14 cellular contexts compared by ENCODE assay signal in genomic region chr15:39230205-39230916, GRCh38.
DNase-seq lines count a peak whose midpoint lies in the region; ATAC-seq and TF ChIP-seq lines count a peak whose summit lies in the region.
"Had no signal": no experiment of that assay in that cellular context is flagged by ENCODE, and none has a peak within 500 bp of the region (broad histone marks: within the 10 kb centered on the region; RNA-seq: fewer than 3 reads in every experiment).

No MANE protein-coding gene starts in this region.

- ATAC-seq in psoas muscle (no peak), T-cell (replicated peaks in 1 of 4) (no peak)
- no peak for ATAC-seq in natural killer cell treated with Interleukin-12 subunit alpha and Interleukin-12 subunit beta and Interleukin-15 and Interleukin-18, amount 100 ng/mL, for 72 hours
- ATAC-seq: mucosa of descending colon had no signal

- H3K36me3 Mint-ChIP-seq in mesothelial cell of epicardium (no peaks in the 10 kb centered on the region), T-cell (no peaks in the 10 kb centered on the region)
- H3K36me3 Mint-ChIP-seq in natural killer cell treated with Interleukin-12 subunit alpha and Interleukin-12 subunit beta and Interleukin-15 and Interleukin-18, amount 100 ng/mL, for 72 hours = no peaks in the 10 kb centered on the region

- WGBS in psoas muscle, 3 donors = 26 to 35% (median 31%) methylated on average over 8 of the region's 8 CpGs

- no peak overlapping the region for H3K4me3 Mint-ChIP-seq in mesothelial cell of epicardium
- no peak overlapping the region for H3K4me3 Mint-ChIP-seq in T-cell
- no peak overlapping the region for H3K4me3 Mint-ChIP-seq in natural killer cell treated with Interleukin-12 subunit alpha and Interleukin-12 subunit beta and Interleukin-15 and Interleukin-18, amount 100 ng/mL, for 72 hours
- H3K4me3 Mint-ChIP-seq: B cell had no signal

- no peak overlapping the region for H3K27ac ChIP-seq in psoas muscle
- H3K27ac ChIP-seq: vagina had no signal

- POLR2A ChIA-PET in T-cell (lab: Charles Lee) = no interaction called here

- no peaks in the 10 kb centered on the region for H3K9me3 ChIP-seq in psoas muscle
- H3K9me3 ChIP-seq: mucosa of descending colon, vagina had no signal

- H3K36me3 ChIP-seq in psoas muscle (ENCODE audit: insufficient read depth in 1 of 2, low read depth in 1 of 2) = no peaks in the 10 kb centered on the region
- H3K36me3 ChIP-seq: vagina had no signal

- CTCF ChIA-PET in T-cell (lab: Charles Lee) = no interaction called here

- H3K4me1 Mint-ChIP-seq in mesothelial cell of epicardium = peaks cover 20% of the 10 kb centered on the region
- H3K4me1 Mint-ChIP-seq in T-cell = no peaks in the 10 kb centered on the region
- no peaks in the 10 kb centered on the region for H3K4me1 Mint-ChIP-seq in natural killer cell treated with Interleukin-12 subunit alpha and Interleukin-12 subunit beta and Interleukin-15 and Interleukin-18, amount 100 ng/mL, for 72 hours (ENCODE audit: low read depth in 2 of 2)
- H3K4me1 Mint-ChIP-seq: B cell had no signal

- no peak for TF ChIP-seq CTCF in mesothelial cell of epicardium (IDR thresholded peaks at IDR 0.05; ENCODE audit: unreplicated experiment)
- no peak for TF ChIP-seq CTCF in psoas muscle (IDR thresholded peaks at IDR 0.05)

- H3K27ac Mint-ChIP-seq in mesothelial cell of epicardium (peak overlapping the region; percentile 0), T-cell (no peak overlapping the region)
- no peak overlapping the region for H3K27ac Mint-ChIP-seq in natural killer cell treated with Interleukin-12 subunit alpha and Interleukin-12 subunit beta and Interleukin-15 and Interleukin-18, amount 100 ng/mL, for 72 hours
- H3K27ac Mint-ChIP-seq: B cell had no signal

- H3K4me1 ChIP-seq in psoas muscle = no peaks in the 10 kb centered on the region
- H3K4me1 ChIP-seq: vagina had no signal

- no peaks in the 10 kb centered on the region for H3K27me3 ChIP-seq in psoas muscle (ENCODE audit: insufficient read depth in 3 of 3, low read length in 2 of 3)
- H3K27me3 ChIP-seq: vagina had no signal

- DNase-seq in EL (peak; percentile 53), NCI-H446 (lab: John Stamatoyannopoulos, UW) (peak; percentile 48 to 73), dermis blood vessel endothelial cell (peak; percentile 100), mesothelial cell of epicardium (ENCODE audit: low spot score in 2 of 2, unreplicated experiment in 2 of 2) (no peak), psoas muscle (no peak), T-cell (no peak), T-helper 2 cell (no peak)
- DNase-seq in natural killer cell treated with Interleukin-12 subunit alpha and Interleukin-12 subunit beta and Interleukin-15 and Interleukin-18, amount 100 ng/mL, for 72 hours (ENCODE audit: low spot score) = no peak
- DNase-seq: activated CD8-positive, alpha-beta memory T cell treated with anti-CD3 and anti-CD28 coated beads, Interleukin-2, amount 50 U/mL, for 48 hours; amniotic stem cell; effector memory CD4-positive, alpha-beta T cell; mucosa of descending colon had no signal

- H3K9me3 Mint-ChIP-seq in mesothelial cell of epicardium = no peaks in the 10 kb centered on the region
- no peaks in the 10 kb centered on the region for H3K9me3 Mint-ChIP-seq in T-cell
- H3K9me3 Mint-ChIP-seq in natural killer cell treated with Interleukin-12 subunit alpha and Interleukin-12 subunit beta and Interleukin-15 and Interleukin-18, amount 100 ng/mL, for 72 hours = no peaks in the 10 kb centered on the region

- no peak overlapping the region for H3K4me3 ChIP-seq in psoas muscle
- H3K4me3 ChIP-seq: mucosa of descending colon, vagina had no signal

- H3K27me3 Mint-ChIP-seq in mesothelial cell of epicardium (ENCODE audit: low read depth) (no peaks in the 10 kb centered on the region), T-cell (peaks cover 0 to 1% of the 10 kb centered on the region in 2 donors)
- peaks cover 15 to 17% of the 10 kb centered on the region in 2 donors for H3K27me3 Mint-ChIP-seq in natural killer cell treated with Interleukin-12 subunit alpha and Interleukin-12 subunit beta and Interleukin-15 and Interleukin-18, amount 100 ng/mL, for 72 hours
- H3K27me3 Mint-ChIP-seq: B cell had no signal

- intact Hi-C loops in psoas muscle (cut with DNase I) = no loop called here

Comparison
In these comparisons a context has a peak if more than half of its experiments do, and no peak if none do; other contexts are left out.
1. DNase-seq: peak in EL (single experiment), NCI-H446 (2 of 2) and dermis blood vessel endothelial cell (single experiment); none in mesothelial cell of epicardium (0 of 2), psoas muscle (0 of 2), T-cell (0 of 34), T-helper 2 cell (0 of 5) and natural killer cell treated with Interleukin-12 subunit alpha and Interleukin-12 subunit beta and Interleukin-15 and Interleukin-18, amount 100 ng/mL, for 72 hours (single experiment).